ENCODE assay signal across 12 cellular contexts in the genomic region with DNA sequence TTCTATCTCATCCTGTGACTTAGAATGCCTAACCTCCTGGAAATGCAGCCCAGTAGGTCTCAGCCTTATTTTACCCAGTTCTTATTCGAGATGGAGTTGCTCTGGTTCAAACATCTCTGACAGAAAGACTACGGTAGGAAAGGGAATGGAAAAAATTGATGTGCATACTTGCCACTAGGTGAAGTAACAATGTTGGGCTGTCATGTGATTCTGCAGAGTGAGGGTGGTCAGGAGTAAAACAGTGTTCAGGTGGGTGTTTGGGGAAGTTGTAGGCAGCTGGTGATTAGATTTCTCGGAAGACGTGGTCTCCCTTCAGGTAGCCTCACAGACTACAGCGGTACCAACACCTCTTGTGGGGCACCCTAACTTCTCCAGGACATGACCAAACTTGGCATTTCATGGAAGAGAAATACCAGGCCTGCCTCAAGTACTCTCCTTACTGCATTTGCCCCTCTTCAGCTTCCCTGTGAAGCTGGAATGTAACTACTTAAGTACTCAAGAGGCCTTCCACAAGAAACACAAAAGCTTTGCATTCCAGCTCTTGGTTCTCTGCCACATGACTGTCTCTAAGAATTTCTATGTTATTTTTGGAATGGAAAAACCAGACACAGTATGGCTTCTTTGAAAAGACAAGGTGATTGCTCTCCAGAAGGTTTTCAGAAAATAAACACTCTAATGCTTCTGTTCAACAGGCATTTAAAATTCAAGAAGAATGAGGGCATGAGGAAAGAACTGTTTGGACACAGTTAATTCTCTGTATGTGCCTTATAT. TPM values are rescaled to one million over a fixed set of nuclear protein-coding genes. Genes with fewer than 3 reads are reported as not detected.
A peak's percentile ranks its signal among the peaks of the same experiment; 100 is the strongest.
DNase-seq lines count a peak whose midpoint lies in the region; ATAC-seq, FAIRE-seq and TF ChIP-seq lines count a peak whose summit lies in the region.
"Had no signal": no experiment of that assay in that cellular context is flagged by ENCODE, and none has a peak within 500 bp of the region (broad histone marks: within the 10 kb centered on the region; RNA-seq: fewer than 3 reads in every experiment).

No MANE protein-coding gene starts in this region.

- CTCF ChIA-PET in activated CD4-positive, alpha-beta memory T cell treated with anti-CD3 and anti-CD28 coated beads for 36 hours (lab: Charles Lee), result no interaction called here
- CTCF ChIA-PET in GM10248 (lab: Yijun Ruan, JAX), result interaction anchor here (1.4 kb wide), 1 partner anchor 22 kb away, joined by 3 read pairs; no protein-coding TSS in a partner anchor

- no peak overlapping the region for H3K18ac ChIP-seq in mesenchymal stem cell (ENCODE audit: low read depth in 1 of 2, low read length in 2 of 2)

- peak overlapping the region; percentile 19 for H2AK5ac ChIP-seq in mesenchymal stem cell (ENCODE audit: low read length, severe bottlenecking)

- POLR2A ChIA-PET in activated CD4-positive, alpha-beta memory T cell treated with anti-CD3 and anti-CD28 coated beads for 36 hours (lab: Charles Lee), result no interaction called here
- POLR2A ChIA-PET in GM10248 (lab: Yijun Ruan, JAX), result interaction anchor here (0.5 kb wide), 1 partner anchor 29 kb away, joined by 10 read pairs; no protein-coding TSS in a partner anchor

- no peaks in the 10 kb centered on the region for H3K79me1 ChIP-seq in mesenchymal stem cell (replicated peaks; ENCODE audit: low read length, poor library complexity, severe bottlenecking)

- no peak overlapping the region for H3K4me2 ChIP-seq in mesenchymal stem cell (ENCODE audit: low read length, poor library complexity, severe bottlenecking)

- no peak overlapping the region for H2BK120ac ChIP-seq in mesenchymal stem cell (ENCODE audit: low read depth, low read length)

- no peak for TF ChIP-seq POLR2A in H54 (IDR thresholded peaks at IDR 0.05; ENCODE audit: low read depth, low read length)

- H3K4me1 ChIP-seq in mesenchymal stem cell (ENCODE audit: control insufficient read depth, insufficient read depth, low read depth, low read length), result peaks cover 2% of the 10 kb centered on the region

- no peak for FAIRE-seq in H54 (lab: Jason Lieb, UNC)

- H3K4ac ChIP-seq in mesenchymal stem cell (ENCODE audit: low read depth in 1 of 2, low read length in 2 of 2), result no peak overlapping the region

- no peak overlapping the region for H2BK5ac ChIP-seq in mesenchymal stem cell (ENCODE audit: low read depth, low read length, poor library complexity, severe bottlenecking)

- H3K36me3 Mint-ChIP-seq in activated CD4-positive, alpha-beta memory T cell treated with anti-CD3 and anti-CD28 coated beads for 36 hours, result peaks cover 2% of the 10 kb centered on the region
- H3K36me3 Mint-ChIP-seq: activated naive CD4-positive, alpha-beta T cell treated with anti-CD3 and anti-CD28 coated beads, Interleukin-2, amount 10 ng/mL, durations not matched to agents 7 days and 5 days; CD8-positive, alpha-beta T cell had no signal

- H2BK15ac ChIP-seq in mesenchymal stem cell (ENCODE audit: low read depth, poor library complexity, severe bottlenecking), result no peak overlapping the region

- no peaks in the 10 kb centered on the region for H3K4me1 Mint-ChIP-seq in activated CD4-positive, alpha-beta memory T cell treated with anti-CD3 and anti-CD28 coated beads for 36 hours (ENCODE audit: low read depth)
- H3K4me1 Mint-ChIP-seq: activated naive CD4-positive, alpha-beta T cell treated with anti-CD3 and anti-CD28 coated beads, Interleukin-2, amount 10 ng/mL, durations not matched to agents 7 days and 5 days had no signal

- ATAC-seq in GM19023 (IDR thresholded peaks at IDR 0.05; ENCODE audit: unreplicated experiment), result no peak
- ATAC-seq: CD8-positive, alpha-beta T cell had no signal

- H3K14ac ChIP-seq in mesenchymal stem cell (ENCODE audit: low read length in 2 of 2), result no peak overlapping the region

- H3K27ac Mint-ChIP-seq in activated CD4-positive, alpha-beta memory T cell treated with anti-CD3 and anti-CD28 coated beads for 36 hours, result no peak overlapping the region
- H3K27ac Mint-ChIP-seq: activated naive CD4-positive, alpha-beta T cell treated with anti-CD3 and anti-CD28 coated beads, Interleukin-2, amount 10 ng/mL, durations not matched to agents 7 days and 5 days; CD8-positive, alpha-beta T cell had no signal

- H3K36me3 ChIP-seq in mesenchymal stem cell (ENCODE audit: control insufficient read depth in 1 of 2, insufficient read depth in 2 of 2, low read depth in 1 of 2, low read length in 2 of 2), result no peaks in the 10 kb centered on the region

- no peak overlapping the region for H3K23ac ChIP-seq in mesenchymal stem cell (ENCODE audit: low read length in 2 of 2)

- H3K27me3 Mint-ChIP-seq in activated CD4-positive, alpha-beta memory T cell treated with anti-CD3 and anti-CD28 coated beads for 36 hours, result peaks cover 9% of the 10 kb centered on the region
- H3K27me3 Mint-ChIP-seq: activated naive CD4-positive, alpha-beta T cell treated with anti-CD3 and anti-CD28 coated beads, Interleukin-2, amount 10 ng/mL, durations not matched to agents 7 days and 5 days had no signal

- peaks cover 9% of the 10 kb centered on the region for H3K9me3 Mint-ChIP-seq in activated CD4-positive, alpha-beta memory T cell treated with anti-CD3 and anti-CD28 coated beads for 36 hours

- DNase-seq in AG09309 (ENCODE audit: low read depth) (peak; percentile 14), NCI-H2029 treated with DMSO at 0.1 percent for 48 hours (lab: John Stamatoyannopoulos, UW) (peak; percentile 35), fibroblast of peridontal ligament (ENCODE audit: extremely low read depth) (peak; percentile 68), mesenchymal stem cell (peak; percentile 57), H54 (ENCODE audit: insufficient read length, low spot score) (no peak), GM10248 (ENCODE audit: extremely low spot score) (no peak)
- DNase-seq in activated CD4-positive, alpha-beta memory T cell treated with anti-CD3 and anti-CD28 coated beads for 36 hours, result no peak
- DNase-seq: activated naive CD4-positive, alpha-beta T cell treated with anti-CD3 and anti-CD28 coated beads, Interleukin-2, amount 10 ng/mL, durations not matched to agents 7 days and 5 days; CD8-positive, alpha-beta T cell; NCI-H1092; stimulated activated CD4-positive, alpha-beta T cell treated with anti-CD3 and anti-CD28 coated beads, Interleukin-2, amount 100 ng/mL, for 48 hours had no signal

- no peak overlapping the region for H4K91ac ChIP-seq in mesenchymal stem cell (ENCODE audit: low read length)

- no peak overlapping the region for H3K4me3 ChIP-seq in AG09309 (ENCODE audit: control insufficient read depth, low read depth, low read length)
- H3K4me3 ChIP-seq in mesenchymal stem cell (ENCODE audit: insufficient read depth in 1 of 2, low read depth in 1 of 2, low read length in 2 of 2), result no peak overlapping the region

- no peak overlapping the region for H3K9ac ChIP-seq in mesenchymal stem cell (ENCODE audit: low read length)

- H3K4me3 Mint-ChIP-seq in activated CD4-positive, alpha-beta memory T cell treated with anti-CD3 and anti-CD28 coated beads for 36 hours, result no peak overlapping the region
- H3K4me3 Mint-ChIP-seq: activated naive CD4-positive, alpha-beta T cell treated with anti-CD3 and anti-CD28 coated beads, Interleukin-2, amount 10 ng/mL, durations not matched to agents 7 days and 5 days; CD8-positive, alpha-beta T cell had no signal

- H4K8ac ChIP-seq in mesenchymal stem cell (ENCODE audit: low read length), result no peak overlapping the region

- no peak overlapping the region for H2BK12ac ChIP-seq in mesenchymal stem cell (ENCODE audit: low read length in 2 of 2)

- peaks cover 0 to 5% of the 10 kb centered on the region in 2 experiments for H3K27me3 ChIP-seq in mesenchymal stem cell (ENCODE audit: control insufficient read depth in 1 of 2, insufficient read depth in 1 of 2, low read length in 2 of 2)

- TF ChIP-seq CTCF in AG09309 (IDR thresholded peaks at IDR 0.05; ENCODE audit: control insufficient read depth, insufficient read depth, low read depth, low read length, missing control alignments) (no peak), GM10248 (IDR thresholded peaks at IDR 0.05; ENCODE audit: control extremely low read depth, extremely low read depth, low read depth, missing control alignments) (no peak)

- H2AFZ ChIP-seq in mesenchymal stem cell (ENCODE audit: low read depth, low read length), result no peak overlapping the region

- WGBS in mesenchymal stem cell, result 66% methylated on average over 5 of the region's 5 CpGs

- intact Hi-C loops in activated CD4-positive, alpha-beta memory T cell treated with anti-CD3 and anti-CD28 coated beads for 36 hours (cut with micrococcal nuclease), result no loop called here

- peaks cover 2% of the 10 kb centered on the region for H3K9me3 ChIP-seq in mesenchymal stem cell (ENCODE audit: control insufficient read depth, low read length)

- H3K27ac ChIP-seq in mesenchymal stem cell (ENCODE audit: low read length, poor library complexity, severe bottlenecking), result peak overlapping the region; percentile 74

RNA-seq across cellular contexts. Expression of gene ENTREP1, which starts 17.4 kb away (rescaled TPM):
- 0.03 TPM for polyA plus RNA-seq in mesenchymal stem cell (2013, experiment 1 of 2)
- 0.07 TPM for polyA plus RNA-seq in mesenchymal stem cell (2013, experiment 2 of 2)
- total RNA-seq in activated CD4-positive, alpha-beta memory T cell treated with anti-CD3 and anti-CD28 coated beads for 36 hours, result under 1 TPM in 1 of 2 experiments, not detected in 1; 0.07 TPM
- total RNA-seq: CD8-positive, alpha-beta T cell had no signal

Comparison
In these comparisons a context has a peak if more than half of its experiments do, and no peak if none do; other contexts are left out.
1. DNase-seq: peak in AG09309 (single experiment), NCI-H2029 treated with DMSO at 0.1 percent for 48 hours (single experiment), fibroblast of peridontal ligament (single experiment) and mesenchymal stem cell (single experiment); none in H54 (single experiment), activated CD4-positive, alpha-beta memory T cell treated with anti-CD3 and anti-CD28 coated beads for 36 hours (single experiment) and GM10248 (single experiment).